In the genomic region with DNA sequence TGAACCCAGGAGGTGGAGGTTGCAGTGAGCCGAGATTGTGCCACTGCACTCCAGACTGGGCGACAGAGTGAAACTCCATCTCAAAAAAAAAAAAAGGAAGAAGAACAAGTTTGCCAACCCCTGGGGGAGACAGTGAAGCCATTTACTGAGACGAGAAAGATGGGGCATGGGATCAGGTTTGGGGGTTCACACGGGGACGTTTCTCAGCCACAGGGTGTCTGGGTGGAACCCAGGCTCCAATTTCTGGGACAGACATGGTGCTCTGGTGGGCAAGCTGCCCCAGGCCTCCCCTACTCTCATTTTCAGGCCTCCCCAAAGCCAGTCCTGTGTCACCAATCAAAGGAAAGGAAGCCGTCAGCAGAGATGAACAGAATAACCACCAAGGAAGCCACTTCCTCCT, we compare ENCODE assay signal across 16 cellular contexts. TPM values are rescaled to one million over a fixed set of nuclear protein-coding genes. Genes with fewer than 3 reads are reported as not detected.
DNase-seq lines count a peak whose midpoint lies in the region; ATAC-seq and TF ChIP-seq lines count a peak whose summit lies in the region.
"Had no signal": no experiment of that assay in that cellular context is flagged by ENCODE, and none has a peak within 500 bp of the region (broad histone marks: within the 10 kb centered on the region; RNA-seq: fewer than 3 reads in every experiment).

No MANE protein-coding gene starts in this region.

- CTCF ChIA-PET in activated B cell treated with CpG ODN at 0.5 μM for 24 hours (lab: Charles Lee), result no interaction called here

- H3K9me3 ChIP-seq in BLaER1 (no peaks in the 10 kb centered on the region), vagina (no peaks in the 10 kb centered on the region)
- no peaks in the 10 kb centered on the region for H3K9me3 ChIP-seq in CD4-positive, CD25-positive, alpha-beta regulatory T cell (ENCODE audit: control insufficient read depth in 2 of 2, low read length in 2 of 2)

- DNase-seq in CD4-positive, CD25-positive, alpha-beta regulatory T cell, result no peak
- DNase-seq in activated B cell treated with CpG ODN at 0.5 μM for 24 hours (no peak), natural killer cell (no peak), vagina (ENCODE audit: extremely low spot score in 2 of 2) (no peak), ureter (ENCODE audit: low spot score) (no peak)
- DNase-seq: CD4-positive, alpha-beta memory T cell; DMS53; EL; NCI-H1417 treated with DMSO at 0.1 percent for 48 hours; NCI-H1930; NCI-H345; NCI-H524 treated with DMSO at 0.1 percent for 48 hours had no signal

- H3K27ac ChIP-seq in BLaER1 (peak overlapping the region; percentile 61), vagina (no peak overlapping the region)
- H3K27ac ChIP-seq in CD4-positive, CD25-positive, alpha-beta regulatory T cell (ENCODE audit: insufficient read depth, low read length, poor library complexity, severe bottlenecking), result no peak overlapping the region

- H3K36me3 ChIP-seq in BLaER1 (peaks cover 55% of the 10 kb centered on the region), vagina (no peaks in the 10 kb centered on the region)
- H3K36me3 ChIP-seq in CD4-positive, CD25-positive, alpha-beta regulatory T cell (ENCODE audit: control insufficient read depth, insufficient read depth, low read length), result peaks cover 49% of the 10 kb centered on the region

- H3K4me3 ChIP-seq in BLaER1, result no peak overlapping the region
- H3K4me3 ChIP-seq in CD4-positive, CD25-positive, alpha-beta regulatory T cell (ENCODE audit: low read depth, low read length), result no peak overlapping the region
- no peak overlapping the region for H3K4me3 ChIP-seq in vagina
- H3K4me3 ChIP-seq: GM12878 had no signal

- no peak for TF ChIP-seq POLR2A in vagina (IDR thresholded peaks at IDR 0.05)

- peak overlapping the region; percentile 15; the same call in 1 of the 2 replicates for H3K9ac ChIP-seq in BLaER1

- TF ChIP-seq CTCF in activated B cell treated with CpG ODN at 0.5 μM for 24 hours (IDR thresholded peaks at IDR 0.05), result no peak
- no peak for TF ChIP-seq CTCF in natural killer cell (IDR thresholded peaks at IDR 0.05)
- no peak for TF ChIP-seq CTCF in vagina (IDR thresholded peaks at IDR 0.05)

- peaks cover 0 to 9% (median 3%) of the 10 kb centered on the region in 4 donors for H3K4me1 Mint-ChIP-seq in CD4-positive, CD25-positive, alpha-beta regulatory T cell
- H3K4me1 Mint-ChIP-seq in activated B cell treated with CpG ODN at 0.5 μM for 24 hours (peaks cover 45% of the 10 kb centered on the region), natural killer cell (peaks cover 36 to 37% of the 10 kb centered on the region in 2 donors)

- peak overlapping the region in 2 of 3 donors; percentile 52 to 74 for H3K27ac Mint-ChIP-seq in CD4-positive, CD25-positive, alpha-beta regulatory T cell
- H3K27ac Mint-ChIP-seq in activated B cell treated with CpG ODN at 0.5 μM for 24 hours (peak overlapping the region; percentile 20), natural killer cell (peak overlapping the region; percentile 51 to 99)

- ATAC-seq in CD4-positive, CD25-positive, alpha-beta regulatory T cell (ENCODE audit: low read depth in 2 of 2), result no peak
- ATAC-seq in activated B cell treated with CpG ODN at 0.5 μM for 24 hours (ENCODE audit: low read depth), result no peak
- ATAC-seq in natural killer cell, result no peak
- no peak for ATAC-seq in GM21447 (IDR thresholded peaks at IDR 0.05; ENCODE audit: unreplicated experiment)
- ATAC-seq: GM12878 had no signal

- no peaks in the 10 kb centered on the region for H3K27me3 ChIP-seq in BLaER1
- H3K27me3 ChIP-seq in CD4-positive, CD25-positive, alpha-beta regulatory T cell (ENCODE audit: control insufficient read depth, insufficient read depth, low read length), result no peaks in the 10 kb centered on the region
- no peaks in the 10 kb centered on the region for H3K27me3 ChIP-seq in vagina

- peak overlapping the region; percentile 66 for H3K4me2 ChIP-seq in BLaER1

- H3K9me3 Mint-ChIP-seq in CD4-positive, CD25-positive, alpha-beta regulatory T cell, result no peaks in the 10 kb centered on the region
- no peaks in the 10 kb centered on the region for H3K9me3 Mint-ChIP-seq in activated B cell treated with CpG ODN at 0.5 μM for 24 hours
- H3K9me3 Mint-ChIP-seq in natural killer cell, result no peaks in the 10 kb centered on the region

- no peaks in the 10 kb centered on the region for H3K27me3 Mint-ChIP-seq in CD4-positive, CD25-positive, alpha-beta regulatory T cell
- H3K27me3 Mint-ChIP-seq in activated B cell treated with CpG ODN at 0.5 μM for 24 hours (no peaks in the 10 kb centered on the region), natural killer cell (ENCODE audit: low read depth in 2 of 2) (no peaks in the 10 kb centered on the region)
- H3K27me3 Mint-ChIP-seq: CD4-positive, alpha-beta memory T cell had no signal

- H4K20me1 ChIP-seq in BLaER1, result no peaks in the 10 kb centered on the region

- H3K4me1 ChIP-seq in BLaER1, result peaks cover 33% of the 10 kb centered on the region
- H3K4me1 ChIP-seq in CD4-positive, CD25-positive, alpha-beta regulatory T cell (ENCODE audit: control insufficient read depth, insufficient read depth, low read length, poor library complexity, severe bottlenecking), result no peaks in the 10 kb centered on the region
- no peaks in the 10 kb centered on the region for H3K4me1 ChIP-seq in vagina

- intact Hi-C loops in activated B cell treated with CpG ODN at 0.5 μM for 24 hours (cut with micrococcal nuclease) (no loop called here), natural killer cell (cut with micrococcal nuclease) (no loop called here), vagina (cut with DNase I) (no loop called here)

- H3K36me3 Mint-ChIP-seq in CD4-positive, CD25-positive, alpha-beta regulatory T cell, result peaks cover 25% of the 10 kb centered on the region
- H3K36me3 Mint-ChIP-seq in activated B cell treated with CpG ODN at 0.5 μM for 24 hours (ENCODE audit: low read depth) (peaks cover 64% of the 10 kb centered on the region), natural killer cell (peaks cover 12% of the 10 kb centered on the region)

- POLR2A ChIA-PET in activated B cell treated with CpG ODN at 0.5 μM for 24 hours (lab: Charles Lee), result interaction anchor here (0.6 to 10.3 kb wide), 8 partner anchors 8 to 86 kb away, joined by 3 to 154 read pairs (median 8); partner anchors contain the start of genes HSH2D and RAB8A

- peak overlapping the region in 1 of 4 donors; percentile 21 for H3K4me3 Mint-ChIP-seq in CD4-positive, CD25-positive, alpha-beta regulatory T cell
- H3K4me3 Mint-ChIP-seq in activated B cell treated with CpG ODN at 0.5 μM for 24 hours (no peak overlapping the region), natural killer cell (no peak overlapping the region)
- H3K4me3 Mint-ChIP-seq: CD4-positive, alpha-beta memory T cell had no signal

RNA-seq across cellular contexts. Expression of gene HSH2D, which starts 13.4 kb away (rescaled TPM):
- 45.5 TPM for total RNA-seq in CD4-positive, CD25-positive, alpha-beta regulatory T cell
- 10 to 100 TPM in 3 of 4 donors, 1 to 10 TPM in 1; 8.8 to 17.0 (median 12.4) TPM for polyA plus RNA-seq in CD4-positive, CD25-positive, alpha-beta regulatory T cell
- total RNA-seq in activated B cell treated with CpG ODN at 0.5 μM for 24 hours (172 and 191 TPM in 2 replicates), natural killer cell (100 to 1,000 TPM; 203 to 319 (median 278) TPM), vagina (0.74 TPM), ureter (10.6 TPM)

RNA-seq across cellular contexts. Expression of gene CIB3, which starts 16.4 kb away (rescaled TPM):
- total RNA-seq in CD4-positive, CD25-positive, alpha-beta regulatory T cell, result not detected
- not detected for polyA plus RNA-seq in CD4-positive, CD25-positive, alpha-beta regulatory T cell
- total RNA-seq in activated B cell treated with CpG ODN at 0.5 μM for 24 hours, result not detected in 2 replicates
- not detected for total RNA-seq in natural killer cell
- not detected for total RNA-seq in vagina
- not detected for total RNA-seq in ureter
- total RNA-seq: CD4-positive, alpha-beta memory T cell; GM12878; H1 had no signal
- polyA plus RNA-seq: CD4-positive, alpha-beta memory T cell; H1 had no signal

RNA-seq across cellular contexts. Expression of gene FAM32A, which starts 28.3 kb away (rescaled TPM):
- 49.4 TPM for total RNA-seq in CD4-positive, CD25-positive, alpha-beta regulatory T cell
- polyA plus RNA-seq in CD4-positive, CD25-positive, alpha-beta regulatory T cell, result 100 to 1,000 TPM; 153 to 168 (median 157) TPM
- total RNA-seq in activated B cell treated with CpG ODN at 0.5 μM for 24 hours, result 52.2 and 53.5 TPM in 2 replicates
- total RNA-seq in natural killer cell, result 10 to 100 TPM; 46.3 to 69.3 (median 63.3) TPM
- total RNA-seq in vagina, result 57.2 TPM
- 50.8 TPM for total RNA-seq in ureter

RNA-seq across cellular contexts. Expression of gene AP1M1, which starts 40.8 kb away (rescaled TPM):
- total RNA-seq in CD4-positive, CD25-positive, alpha-beta regulatory T cell, result 108 TPM
- 100 to 1,000 TPM; 153 to 161 (median 159) TPM for polyA plus RNA-seq in CD4-positive, CD25-positive, alpha-beta regulatory T cell
- total RNA-seq in activated B cell treated with CpG ODN at 0.5 μM for 24 hours (82.6 and 87.5 TPM in 2 replicates), natural killer cell (100 to 1,000 TPM in 2 of 3 donors, 10 to 100 TPM in 1; 99.0 to 124 (median 100) TPM), vagina (84.5 TPM), ureter (56.6 TPM)

RNA-seq across cellular contexts. Expression of gene RAB8A, which starts 45.2 kb away (rescaled TPM):
- 88.1 TPM for total RNA-seq in CD4-positive, CD25-positive, alpha-beta regulatory T cell
- 10 to 100 TPM; 79.6 to 93.0 (median 87.8) TPM for polyA plus RNA-seq in CD4-positive, CD25-positive, alpha-beta regulatory T cell
- total RNA-seq in activated B cell treated with CpG ODN at 0.5 μM for 24 hours, result 157 and 171 TPM in 2 replicates
- 100 to 1,000 TPM; 137 to 161 (median 149) TPM for total RNA-seq in natural killer cell
- 30.4 TPM for total RNA-seq in vagina
- total RNA-seq in ureter, result 70.8 TPM

Comparison
In these comparisons a context has a peak if more than half of its experiments do, and no peak if none do; other contexts are left out.
1. H3K27ac Mint-ChIP-seq: peak in every context shown above with its lines; median percentile 75 in natural killer cell; 63 in CD4-positive, CD25-positive, alpha-beta regulatory T cell; 20 in activated B cell treated with CpG ODN at 0.5 μM for 24 hours.